ENCODE assay signal across 1 cellular context in the genomic region with DNA sequence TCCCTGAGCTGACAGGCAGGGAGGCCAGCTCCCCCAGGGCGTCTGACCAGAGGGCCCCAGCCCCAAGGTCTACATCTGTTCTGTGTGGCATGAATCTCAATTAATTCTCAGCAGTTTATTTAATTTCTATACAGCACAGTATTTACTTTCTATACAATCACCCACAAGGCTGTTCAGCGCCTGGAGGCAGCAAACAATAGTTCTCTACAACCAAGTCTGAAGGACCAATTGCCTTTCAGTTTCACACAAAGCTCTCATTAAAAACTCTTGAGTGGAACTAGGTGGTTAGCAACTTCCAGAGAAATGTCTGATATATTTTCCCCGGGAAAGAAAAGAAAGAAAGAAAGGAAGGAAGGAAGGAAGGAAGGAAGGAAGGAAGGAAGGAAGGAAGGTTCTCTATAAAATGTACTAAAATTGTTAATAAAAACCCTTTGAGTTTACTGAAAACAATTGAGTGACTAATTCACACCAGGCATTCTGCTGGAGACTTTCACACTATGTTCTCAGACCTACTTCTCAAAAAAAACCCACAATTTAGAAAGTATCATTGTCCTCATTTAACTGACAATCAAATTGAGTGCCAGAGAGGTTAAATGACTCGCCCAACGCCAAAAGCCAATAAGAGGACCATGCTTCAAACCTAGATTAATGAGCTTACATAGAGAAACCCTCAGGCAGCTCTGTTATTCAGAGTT.
TF ChIP-seq lines count a peak whose summit lies in the region.

No MANE protein-coding gene starts in this region.

TF ChIP-seq in GM12878, 131 proteins besides CTCF, POLR2A, EP300 and RAD21 (continued from another document):
- TF ChIP-seq, protein P1, sequence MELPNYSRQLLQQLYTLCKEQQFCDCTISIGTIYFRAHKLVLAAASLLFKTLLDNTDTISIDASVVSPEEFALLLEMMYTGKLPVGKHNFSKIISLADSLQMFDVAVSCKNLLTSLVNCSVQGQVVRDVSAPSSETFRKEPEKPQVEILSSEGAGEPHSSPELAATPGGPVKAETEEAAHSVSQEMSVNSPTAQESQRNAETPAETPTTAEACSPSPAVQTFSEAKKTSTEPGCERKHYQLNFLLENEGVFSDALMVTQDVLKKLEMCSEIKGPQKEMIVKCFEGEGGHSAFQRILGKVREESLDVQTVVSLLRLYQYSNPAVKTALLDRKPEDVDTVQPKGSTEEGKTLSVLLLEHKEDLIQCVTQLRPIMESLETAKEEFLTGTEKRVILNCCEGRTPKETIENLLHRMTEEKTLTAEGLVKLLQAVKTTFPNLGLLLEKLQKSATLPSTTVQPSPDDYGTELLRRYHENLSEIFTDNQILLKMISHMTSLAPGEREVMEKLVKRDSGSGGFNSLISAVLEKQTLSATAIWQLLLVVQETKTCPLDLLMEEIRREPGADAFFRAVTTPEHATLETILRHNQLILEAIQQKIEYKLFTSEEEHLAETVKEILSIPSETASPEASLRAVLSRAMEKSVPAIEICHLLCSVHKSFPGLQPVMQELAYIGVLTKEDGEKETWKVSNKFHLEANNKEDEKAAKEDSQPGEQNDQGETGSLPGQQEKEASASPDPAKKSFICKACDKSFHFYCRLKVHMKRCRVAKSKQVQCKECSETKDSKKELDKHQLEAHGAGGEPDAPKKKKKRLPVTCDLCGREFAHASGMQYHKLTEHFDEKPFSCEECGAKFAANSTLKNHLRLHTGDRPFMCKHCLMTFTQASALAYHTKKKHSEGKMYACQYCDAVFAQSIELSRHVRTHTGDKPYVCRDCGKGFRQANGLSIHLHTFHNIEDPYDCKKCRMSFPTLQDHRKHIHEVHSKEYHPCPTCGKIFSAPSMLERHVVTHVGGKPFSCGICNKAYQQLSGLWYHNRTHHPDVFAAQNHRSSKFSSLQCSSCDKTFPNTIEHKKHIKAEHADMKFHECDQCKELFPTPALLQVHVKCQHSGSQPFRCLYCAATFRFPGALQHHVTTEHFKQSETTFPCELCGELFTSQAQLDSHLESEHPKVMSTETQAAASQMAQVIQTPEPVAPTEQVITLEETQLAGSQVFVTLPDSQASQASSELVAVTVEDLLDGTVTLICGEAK (IDR thresholded peaks at IDR 0.05; ENCODE audit: borderline replicate concordance), result no peak
- no peak for TF ChIP-seq SIX5 (IDR thresholded peaks at IDR 0.05; ENCODE audit: low read depth, low read length, severe bottlenecking)
- TF ChIP-seq STAT3 (IDR thresholded peaks at IDR 0.05; ENCODE audit: low read depth, low read length), result no peak
- no peak for TF ChIP-seq BACH1 (IDR thresholded peaks at IDR 0.05; ENCODE audit: borderline replicate concordance)
- TF ChIP-seq PBX3 (IDR thresholded peaks at IDR 0.05; ENCODE audit: insufficient replicate concordance, low read depth, low read length), result no peak
